In genomic region chr2:70087703-70088507, GRCh38 we compare ENCODE assay signal across 8 cellular contexts. TPM values are rescaled to one million over a fixed set of nuclear protein-coding genes. Genes with fewer than 3 reads are reported as not detected.
A peak's percentile ranks its signal among the peaks of the same experiment; 100 is the strongest.
DNase-seq lines count a peak whose midpoint lies in the region; ATAC-seq and TF ChIP-seq lines count a peak whose summit lies in the region.

No MANE protein-coding gene starts in this region.

- intact Hi-C loops in A673 (cut with micrococcal nuclease; ENCODE audit: unreplicated experiment) (loop anchor here (1.0 to 2.0 kb wide), 2 partner anchors 36 to 55 kb away; no protein-coding TSS in a partner anchor), cardiac septum (cut with DNase I) (loop anchor here (1.0 to 5.0 kb wide), 2 partner anchors 104 to 160 kb away; partner anchors contain the start of genes C2orf42 and TIA1)

- H3K4ac ChIP-seq in trophoblast cell (ENCODE audit: low read depth, low read length) = peak overlapping the region; percentile 98

- peaks cover 25% of the 10 kb centered on the region for H3K36me3 ChIP-seq in A673 (ENCODE audit: insufficient read depth, low read length, poor library complexity, severe bottlenecking)
- H3K36me3 ChIP-seq in trophoblast cell (ENCODE audit: control insufficient read depth in 1 of 2, insufficient read depth in 2 of 2, low read length in 2 of 2) = peaks cover 7% of the 10 kb centered on the region in 2 experiments

- H3K9me3 Mint-ChIP-seq in activated naive CD8-positive, alpha-beta T cell treated with anti-CD3 and anti-CD28 coated beads for 36 hours = peaks cover 3% of the 10 kb centered on the region

- H3K27me3 ChIP-seq in A673 (replicated peaks; ENCODE audit: insufficient read depth, low read depth, low read length, poor library complexity) (no peaks in the 10 kb centered on the region), trophoblast cell (ENCODE audit: insufficient read depth, low read length) (no peaks in the 10 kb centered on the region)

- H2AK5ac ChIP-seq in trophoblast cell (ENCODE audit: low read length) = peak overlapping the region; percentile 56

- peaks cover 23% of the 10 kb centered on the region for H3K79me2 ChIP-seq in trophoblast cell (ENCODE audit: control insufficient read depth, insufficient read depth, low read length, poor library complexity)

- H3K9me3 ChIP-seq in A673 (ENCODE audit: low read depth, low read length, poor library complexity, severe bottlenecking) = no peaks in the 10 kb centered on the region
- no peaks in the 10 kb centered on the region for H3K9me3 ChIP-seq in trophoblast cell (ENCODE audit: insufficient read depth, low read depth, low read length)

- POLR2A ChIA-PET in A673 (lab: Charles Lee; ENCODE audit: low non-redundant PET) = no interaction called here

- H3K23ac ChIP-seq in trophoblast cell (ENCODE audit: low read length) = no peak overlapping the region

- peak overlapping the region; percentile 97 for H4K8ac ChIP-seq in trophoblast cell (ENCODE audit: low read depth, low read length)

- peak overlapping the region; percentile 85 for H2BK120ac ChIP-seq in trophoblast cell (ENCODE audit: insufficient read depth, low read length, poor library complexity)

- BruUV-seq in A673 (replicated peaks; lab: Mats Ljungman, UMichigan) = no TSS peak

- peak overlapping the region; percentile 89 for H4K12ac ChIP-seq in trophoblast cell (ENCODE audit: low read depth, low read length)

- peak; percentile 40 for DNase-seq in A673 (ENCODE audit: low spot score)
- peak; percentile 60 for DNase-seq in activated naive CD8-positive, alpha-beta T cell treated with anti-CD3 and anti-CD28 coated beads for 36 hours
- DNase-seq in cardiac septum (ENCODE audit: low spot score) = peak; percentile 88
- DNase-seq in trophoblast cell = peak; percentile 74 to 76
- no peak for DNase-seq in NCI-H774 (lab: John Stamatoyannopoulos, UW)

- WGBS in trophoblast cell (ENCODE audit: extremely low coverage, insufficient coverage, insufficient read length) = no CpG with 5 or more reads among the region's 54 CpGs

- H3K27me3 Mint-ChIP-seq in activated naive CD8-positive, alpha-beta T cell treated with anti-CD3 and anti-CD28 coated beads for 36 hours = peaks cover 4% of the 10 kb centered on the region

- H3K4me1 Mint-ChIP-seq in activated naive CD8-positive, alpha-beta T cell treated with anti-CD3 and anti-CD28 coated beads for 36 hours = peaks cover 53% of the 10 kb centered on the region

- H3K27ac ChIP-seq in A673 (ENCODE audit: low read depth, low read length, poor library complexity, severe bottlenecking) (peak overlapping the region; percentile 100), trophoblast cell (ENCODE audit: low read depth, low read length) (peak overlapping the region; percentile 98)

- TF ChIP-seq CTCF in A673 (conservative IDR thresholded peaks at IDR 0.05; ENCODE audit: low read depth, low read length) (no peak), GM12875 (IDR thresholded peaks at IDR 0.05; ENCODE audit: borderline replicate concordance, insufficient read depth, low read depth, low read length) (no peak)

- peak overlapping the region; percentile 76 for H3K4me2 ChIP-seq in trophoblast cell (ENCODE audit: low read length)

- no peak for ATAC-seq in GM18511 (IDR thresholded peaks at IDR 0.05; ENCODE audit: unreplicated experiment)

- H3K18ac ChIP-seq in trophoblast cell (ENCODE audit: low read length) = peak overlapping the region; percentile 56

- peak overlapping the region; percentile 98 for H3K9ac ChIP-seq in trophoblast cell (ENCODE audit: low read length)

- peak overlapping the region; percentile 90 for H2BK5ac ChIP-seq in trophoblast cell (ENCODE audit: low read depth, low read length, poor library complexity)

- H3K79me1 ChIP-seq in trophoblast cell (ENCODE audit: low read length) = peaks cover 34% of the 10 kb centered on the region

- peak overlapping the region; percentile 99 for H3K27ac Mint-ChIP-seq in activated naive CD8-positive, alpha-beta T cell treated with anti-CD3 and anti-CD28 coated beads for 36 hours

- CTCF ChIA-PET in A673 (lab: Charles Lee) = interaction anchor here (0.6 kb wide), 1 partner anchor 93 kb away, joined by 7 read pairs; no protein-coding TSS in a partner anchor

- H2BK12ac ChIP-seq in trophoblast cell (ENCODE audit: low read length) = peak overlapping the region; percentile 25

- H3K4me1 ChIP-seq in A673 (ENCODE audit: insufficient read depth, low read length, poor library complexity, severe bottlenecking) (peaks cover 31% of the 10 kb centered on the region), trophoblast cell (ENCODE audit: control insufficient read depth in 1 of 2, insufficient read depth in 2 of 2, low read length in 2 of 2) (peaks cover 3 to 12% of the 10 kb centered on the region in 2 experiments)

- peak overlapping the region; percentile 85 for H3K4me3 ChIP-seq in A673 (ENCODE audit: low read depth, low read length, poor library complexity, severe bottlenecking)
- H3K4me3 ChIP-seq in GM12875 (ENCODE audit: low read depth, low read length) = peak overlapping the region; percentile 81
- peak overlapping the region; percentile 92 for H3K4me3 ChIP-seq in trophoblast cell (ENCODE audit: low read depth, low read length)

- peak overlapping the region; percentile 98 for H3K4me3 Mint-ChIP-seq in activated naive CD8-positive, alpha-beta T cell treated with anti-CD3 and anti-CD28 coated beads for 36 hours

- H2AFZ ChIP-seq in trophoblast cell (ENCODE audit: insufficient read depth, low read length, poor library complexity) = peak overlapping the region; percentile 32

- H3K14ac ChIP-seq in trophoblast cell (ENCODE audit: low read length) = peak overlapping the region; percentile 93

- H3K36me3 Mint-ChIP-seq in activated naive CD8-positive, alpha-beta T cell treated with anti-CD3 and anti-CD28 coated beads for 36 hours = peaks cover 62% of the 10 kb centered on the region

- H4K91ac ChIP-seq in trophoblast cell (ENCODE audit: low read depth, low read length) = peak overlapping the region; percentile 90

TF ChIP-seq in PFSK-1, 5 proteins besides CTCF, POLR2A, EP300 and RAD21:
- TF ChIP-seq SIN3A (IDR thresholded peaks at IDR 0.05; ENCODE audit: borderline replicate concordance, insufficient read depth, low read length) (no peak), TAF1 (IDR thresholded peaks at IDR 0.05; ENCODE audit: borderline replicate concordance, insufficient read depth, low read length) (no peak), POLR2AphosphoS5 (IDR thresholded peaks at IDR 0.05; ENCODE audit: low read depth, low read length) (peak; percentile 58; the same call in 1 of the 2 replicates), FOXP2 (optimal IDR thresholded peaks at IDR 0.05; ENCODE audit: borderline replicate concordance, extremely low read depth, extremely low read length, insufficient read depth) (peak; percentile 24), REST (IDR thresholded peaks at IDR 0.05; ENCODE audit: insufficient read depth in 1 of 2, low read depth in 2 of 2, low read length in 2 of 2) (no peak)

RNA-seq across cellular contexts. Expression of gene PCBP1, which starts 0.6 kb away (rescaled TPM):
- total RNA-seq in A673 (2021) = 343 and 350 TPM in 2 replicates
- polyA plus RNA-seq in PFSK-1 (2012; ENCODE audit: insufficient read length, low read depth) = 438 TPM
- total RNA-seq in activated naive CD8-positive, alpha-beta T cell treated with anti-CD3 and anti-CD28 coated beads for 36 hours = 100 to 1,000 TPM; 449 to 455 TPM
- total RNA-seq in cardiac septum = 223 TPM
- polyA plus RNA-seq in trophoblast cell (2013) = 407 and 419 TPM in 2 replicates
